In the genomic region with DNA sequence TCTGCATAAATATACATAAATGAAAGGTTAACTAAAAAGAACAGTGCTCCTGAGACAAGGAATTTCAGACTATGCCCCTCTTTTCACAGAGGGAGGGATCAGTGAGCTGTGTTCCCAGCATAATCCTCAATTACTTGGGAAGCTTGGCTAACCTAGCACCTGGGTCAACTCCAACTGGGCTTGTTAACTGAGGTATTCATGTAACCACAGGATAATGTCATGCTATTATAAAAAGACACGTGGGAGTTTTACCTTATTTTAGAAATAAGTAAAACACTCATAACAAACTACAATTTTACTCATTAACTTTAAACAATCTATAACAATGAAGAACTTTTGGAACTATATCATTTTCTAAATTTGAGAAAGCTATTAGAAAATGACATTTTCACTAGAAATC, we compare ENCODE assay signal across 1 cellular context.
A peak's percentile ranks its signal among the peaks of the same experiment; 100 is the strongest.
TF ChIP-seq lines count a peak whose summit lies in the region.

No MANE protein-coding gene starts in this region.

TF ChIP-seq in GM12878, 131 proteins besides CTCF, POLR2A, EP300 and RAD21:
- TF ChIP-seq NFIC (IDR thresholded peaks at IDR 0.05; ENCODE audit: low read depth, low read length), result peak; percentile 75; the same call in 1 of the 2 replicates
- TF ChIP-seq RUNX3 (IDR thresholded peaks at IDR 0.05; ENCODE audit: low read length), result peak; percentile 62; the same call in 1 of the 2 replicates
- peak; percentile 49 for TF ChIP-seq JUNB (IDR thresholded peaks at IDR 0.05)
- TF ChIP-seq, protein P1, sequence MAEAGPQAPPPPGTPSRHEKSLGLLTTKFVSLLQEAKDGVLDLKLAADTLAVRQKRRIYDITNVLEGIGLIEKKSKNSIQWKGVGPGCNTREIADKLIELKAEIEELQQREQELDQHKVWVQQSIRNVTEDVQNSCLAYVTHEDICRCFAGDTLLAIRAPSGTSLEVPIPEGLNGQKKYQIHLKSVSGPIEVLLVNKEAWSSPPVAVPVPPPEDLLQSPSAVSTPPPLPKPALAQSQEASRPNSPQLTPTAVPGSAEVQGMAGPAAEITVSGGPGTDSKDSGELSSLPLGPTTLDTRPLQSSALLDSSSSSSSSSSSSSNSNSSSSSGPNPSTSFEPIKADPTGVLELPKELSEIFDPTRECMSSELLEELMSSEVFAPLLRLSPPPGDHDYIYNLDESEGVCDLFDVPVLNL (IDR thresholded peaks at IDR 0.05; ENCODE audit: low read depth, low read length), result no peak
- TF ChIP-seq, protein P2, sequence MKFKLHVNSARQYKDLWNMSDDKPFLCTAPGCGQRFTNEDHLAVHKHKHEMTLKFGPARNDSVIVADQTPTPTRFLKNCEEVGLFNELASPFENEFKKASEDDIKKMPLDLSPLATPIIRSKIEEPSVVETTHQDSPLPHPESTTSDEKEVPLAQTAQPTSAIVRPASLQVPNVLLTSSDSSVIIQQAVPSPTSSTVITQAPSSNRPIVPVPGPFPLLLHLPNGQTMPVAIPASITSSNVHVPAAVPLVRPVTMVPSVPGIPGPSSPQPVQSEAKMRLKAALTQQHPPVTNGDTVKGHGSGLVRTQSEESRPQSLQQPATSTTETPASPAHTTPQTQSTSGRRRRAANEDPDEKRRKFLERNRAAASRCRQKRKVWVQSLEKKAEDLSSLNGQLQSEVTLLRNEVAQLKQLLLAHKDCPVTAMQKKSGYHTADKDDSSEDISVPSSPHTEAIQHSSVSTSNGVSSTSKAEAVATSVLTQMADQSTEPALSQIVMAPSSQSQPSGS (IDR thresholded peaks at IDR 0.05; ENCODE audit: low read length), result peak; percentile 52
